Comparison of ENCODE assay signal across 10 cellular contexts in genomic region chr3:58470363-58471024, GRCh38. TPM values are rescaled to one million over a fixed set of nuclear protein-coding genes. Genes with fewer than 3 reads are reported as not detected.
DNase-seq lines count a peak whose midpoint lies in the region; ATAC-seq and TF ChIP-seq lines count a peak whose summit lies in the region.
"Had no signal": no experiment of that assay in that cellular context is flagged by ENCODE, and none has a peak within 500 bp of the region (broad histone marks: within the 10 kb centered on the region; RNA-seq: fewer than 3 reads in every experiment).

No MANE protein-coding gene starts in this region.

- no peak overlapping the region for H3K4me3 ChIP-seq in CD4-positive, CD25-positive, alpha-beta regulatory T cell (ENCODE audit: low read depth, low read length)
- no peak overlapping the region for H3K4me3 ChIP-seq in Loucy (ENCODE audit: low read length, poor library complexity, severe bottlenecking)
- no peak overlapping the region for H3K4me3 ChIP-seq in osteoblast (ENCODE audit: insufficient read depth, low read length)

- H3K27me3 ChIP-seq in CD4-positive, CD25-positive, alpha-beta regulatory T cell (ENCODE audit: control insufficient read depth, insufficient read depth, low read length): no peaks in the 10 kb centered on the region
- H3K27me3 ChIP-seq in Loucy (ENCODE audit: insufficient read depth, low read length, poor library complexity, severe bottlenecking) (no peaks in the 10 kb centered on the region), osteoblast (ENCODE audit: insufficient read depth, low read length) (no peaks in the 10 kb centered on the region)

- no peak for ATAC-seq in CD4-positive, CD25-positive, alpha-beta regulatory T cell (ENCODE audit: low read depth in 2 of 2)
- ATAC-seq in HG03025 (IDR thresholded peaks at IDR 0.05; ENCODE audit: low FRiP score, unreplicated experiment) (no peak), GM18861 (IDR thresholded peaks at IDR 0.05; ENCODE audit: unreplicated experiment) (no peak)

- DNase-seq in CD4-positive, CD25-positive, alpha-beta regulatory T cell: no peak
- no peak for DNase-seq in osteoblast (ENCODE audit: insufficient read length, low spot score, missing footprints)
- no peak for DNase-seq in midbrain (lab: John Stamatoyannopoulos, UW)
- DNase-seq in hippocampal formation (lab: John Stamatoyannopoulos, UW): no peak
- DNase-seq: activated naive CD4-positive, alpha-beta T cell treated with anti-CD3 and anti-CD28 coated beads, Interleukin-2, amount 50 U/mL, for 16 hours; effector memory CD4-positive, alpha-beta T cell had no signal

- H3K9me2 ChIP-seq in Loucy (replicated peaks; ENCODE audit: low read depth, low read length): no peaks in the 10 kb centered on the region

- intact Hi-C loops in dendritic cell treated with granulocyte-macrophage colony-stimulating factor and Interleukin-4, amounts not matched to agents 40 ng/mL and 50 ng/mL, for 4 days (cut with micrococcal nuclease): no loop called here

- no peaks in the 10 kb centered on the region for H3K36me3 Mint-ChIP-seq in CD4-positive, CD25-positive, alpha-beta regulatory T cell
- no peaks in the 10 kb centered on the region for H3K36me3 Mint-ChIP-seq in dendritic cell treated with granulocyte-macrophage colony-stimulating factor and Interleukin-4, amounts not matched to agents 40 ng/mL and 50 ng/mL, for 4 days (ENCODE audit: low read depth)

- no peak overlapping the region for H3K9ac ChIP-seq in Loucy (ENCODE audit: low read depth, low read length, poor library complexity, severe bottlenecking)

- peaks cover 10% of the 10 kb centered on the region for H3K4me1 ChIP-seq in CD4-positive, CD25-positive, alpha-beta regulatory T cell (ENCODE audit: control insufficient read depth, insufficient read depth, low read length, poor library complexity, severe bottlenecking)
- H3K4me1 ChIP-seq in Loucy (ENCODE audit: insufficient read depth, low read length, poor library complexity, severe bottlenecking) (peaks cover 30% of the 10 kb centered on the region), osteoblast (ENCODE audit: insufficient read depth, low read length) (peaks cover 19% of the 10 kb centered on the region)

- no peak overlapping the region for H2AFZ ChIP-seq in Loucy (ENCODE audit: low read length)
- H2AFZ ChIP-seq in osteoblast (ENCODE audit: low read length): peak overlapping the region; percentile 40

- peaks cover 5% of the 10 kb centered on the region; the same call in 1 of the 2 replicates for H3F3A ChIP-seq in Loucy (ENCODE audit: low read depth)

- no peaks in the 10 kb centered on the region for H3K79me2 ChIP-seq in Loucy (ENCODE audit: insufficient read depth, low read length)
- no peaks in the 10 kb centered on the region for H3K79me2 ChIP-seq in osteoblast (ENCODE audit: insufficient read depth, low read length)

- H3K27me3 Mint-ChIP-seq in CD4-positive, CD25-positive, alpha-beta regulatory T cell: no peaks in the 10 kb centered on the region
- H3K27me3 Mint-ChIP-seq in dendritic cell treated with granulocyte-macrophage colony-stimulating factor and Interleukin-4, amounts not matched to agents 40 ng/mL and 50 ng/mL, for 4 days: no peaks in the 10 kb centered on the region

- peaks cover 0 to 20% (median 13%) of the 10 kb centered on the region in 4 donors for H3K4me1 Mint-ChIP-seq in CD4-positive, CD25-positive, alpha-beta regulatory T cell
- peaks cover 66% of the 10 kb centered on the region for H3K4me1 Mint-ChIP-seq in dendritic cell treated with granulocyte-macrophage colony-stimulating factor and Interleukin-4, amounts not matched to agents 40 ng/mL and 50 ng/mL, for 4 days (ENCODE audit: low read depth)

- H3K9me3 ChIP-seq in CD4-positive, CD25-positive, alpha-beta regulatory T cell (ENCODE audit: control insufficient read depth in 2 of 2, low read length in 2 of 2): no peaks in the 10 kb centered on the region
- H3K9me3 ChIP-seq in Loucy (ENCODE audit: insufficient read depth, low read depth, low read length) (no peaks in the 10 kb centered on the region), osteoblast (ENCODE audit: low read depth, low read length) (no peaks in the 10 kb centered on the region)

- H3K27ac Mint-ChIP-seq in CD4-positive, CD25-positive, alpha-beta regulatory T cell: peak overlapping the region in 2 of 3 donors; percentile 73 to 81
- H3K27ac Mint-ChIP-seq in dendritic cell treated with granulocyte-macrophage colony-stimulating factor and Interleukin-4, amounts not matched to agents 40 ng/mL and 50 ng/mL, for 4 days: peak overlapping the region; percentile 83

- H3K27ac ChIP-seq in CD4-positive, CD25-positive, alpha-beta regulatory T cell (ENCODE audit: insufficient read depth, low read length, poor library complexity, severe bottlenecking): no peak overlapping the region
- H3K27ac ChIP-seq in osteoblast (ENCODE audit: low read depth, low read length): peak overlapping the region; percentile 40

- H3K4me3 Mint-ChIP-seq in CD4-positive, CD25-positive, alpha-beta regulatory T cell: no peak overlapping the region
- no peak overlapping the region for H3K4me3 Mint-ChIP-seq in dendritic cell treated with granulocyte-macrophage colony-stimulating factor and Interleukin-4, amounts not matched to agents 40 ng/mL and 50 ng/mL, for 4 days

- TF ChIP-seq CTCF in Loucy (conservative IDR thresholded peaks at IDR 0.05; ENCODE audit: low read length) (no peak), osteoblast (IDR thresholded peaks at IDR 0.05; ENCODE audit: extremely low read depth, low read depth, low read length) (no peak)

- H3K36me3 ChIP-seq in CD4-positive, CD25-positive, alpha-beta regulatory T cell (ENCODE audit: control insufficient read depth, insufficient read depth, low read length): no peaks in the 10 kb centered on the region
- H3K36me3 ChIP-seq in Loucy (ENCODE audit: insufficient read depth, low read length) (no peaks in the 10 kb centered on the region), osteoblast (ENCODE audit: insufficient read depth, low read length) (no peaks in the 10 kb centered on the region)

- no peaks in the 10 kb centered on the region for H4K20me1 ChIP-seq in Loucy (ENCODE audit: insufficient read depth, low read length, poor library complexity, severe bottlenecking)
- H4K20me1 ChIP-seq in osteoblast (ENCODE audit: insufficient read depth, low read length): no peaks in the 10 kb centered on the region

- peak overlapping the region; percentile 57 for H3K4me2 ChIP-seq in Loucy (ENCODE audit: low read depth, low read length, poor library complexity, severe bottlenecking)
- H3K4me2 ChIP-seq in osteoblast (ENCODE audit: insufficient read depth, low read length): no peak overlapping the region

- no peaks in the 10 kb centered on the region for H3K9me3 Mint-ChIP-seq in CD4-positive, CD25-positive, alpha-beta regulatory T cell
- no peaks in the 10 kb centered on the region for H3K9me3 Mint-ChIP-seq in dendritic cell treated with granulocyte-macrophage colony-stimulating factor and Interleukin-4, amounts not matched to agents 40 ng/mL and 50 ng/mL, for 4 days

RNA-seq across cellular contexts. Expression of gene KCTD6, which starts 21.4 kb away (rescaled TPM):
- 5.8 TPM for total RNA-seq in CD4-positive, CD25-positive, alpha-beta regulatory T cell
- polyA plus RNA-seq in CD4-positive, CD25-positive, alpha-beta regulatory T cell: 10 to 100 TPM in 2 of 4 donors, 1 to 10 TPM in 2; 8.1 to 14.3 (median 10.8) TPM
- total RNA-seq in osteoblast: 8.0 and 10.6 TPM in 2 replicates

RNA-seq across cellular contexts. Expression of gene PDHB, which starts 36.9 kb away (rescaled TPM):
- total RNA-seq in CD4-positive, CD25-positive, alpha-beta regulatory T cell: 40.1 TPM
- 100 to 1,000 TPM; 116 to 159 (median 133) TPM for polyA plus RNA-seq in CD4-positive, CD25-positive, alpha-beta regulatory T cell
- total RNA-seq in osteoblast: 68.4 and 78.2 TPM in 2 replicates
